Comparison of ENCODE assay signal across 20 cellular contexts in the genomic region with DNA sequence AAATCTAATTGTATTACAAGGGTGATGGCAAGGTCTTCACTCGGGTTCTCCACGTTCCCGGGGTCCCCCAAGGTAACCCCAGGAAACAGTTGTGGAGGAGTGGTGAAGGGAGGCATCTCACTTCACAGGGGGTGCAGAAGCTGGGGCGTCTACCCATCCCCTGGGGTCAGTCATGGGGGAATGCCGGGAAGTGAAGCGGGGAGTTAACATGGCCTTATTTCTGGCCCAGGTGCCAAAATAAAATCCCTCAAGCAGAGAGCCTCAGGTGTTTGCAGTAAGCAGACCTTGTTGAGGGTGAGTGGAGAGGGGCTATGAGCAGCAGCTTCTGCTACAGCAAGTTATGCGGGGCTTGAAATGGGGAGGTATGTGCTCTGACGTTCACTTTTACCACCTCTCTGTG. TPM values are rescaled to one million over a fixed set of nuclear protein-coding genes. Genes with fewer than 3 reads are reported as not detected.
"Had no signal": no experiment of that assay in that cellular context is flagged by ENCODE, and none has a peak within 500 bp of the region (broad histone marks: within the 10 kb centered on the region; RNA-seq: fewer than 3 reads in every experiment).

No MANE protein-coding gene starts in this region.

- H3K27ac ChIP-seq: adrenal gland, foreskin keratinocyte, stomach, testis had no signal

- H3K36me3 ChIP-seq: adrenal gland, stomach had no signal

- H3K4me3 Mint-ChIP-seq: activated naive CD4-positive, alpha-beta T cell treated with anti-CD3 and anti-CD28 coated beads, Interleukin-2, amount 10 ng/mL, durations not matched to agents 7 days and 5 days; memory B cell; natural killer cell treated with Interleukin-12 subunit alpha and Interleukin-12 subunit beta and Interleukin-15 and Interleukin-18, amount 100 ng/mL, for 72 hours had no signal

- ATAC-seq: foreskin keratinocyte; left ventricle myocardium superior; natural killer cell treated with Interleukin-12 subunit alpha and Interleukin-12 subunit beta and Interleukin-15 and Interleukin-18, amount 100 ng/mL, for 72 hours had no signal

- H3K4me1 ChIP-seq: adrenal gland, foreskin keratinocyte, testis had no signal

- H3K36me3 Mint-ChIP-seq: activated naive CD4-positive, alpha-beta T cell treated with anti-CD3 and anti-CD28 coated beads, Interleukin-2, amount 10 ng/mL, durations not matched to agents 7 days and 5 days; memory B cell; natural killer cell treated with Interleukin-12 subunit alpha and Interleukin-12 subunit beta and Interleukin-15 and Interleukin-18, amount 100 ng/mL, for 72 hours had no signal

- H3K4me3 ChIP-seq: adrenal gland, mucosa of descending colon, stomach, testis had no signal

- DNase-seq: activated CD4-positive, alpha-beta T cell treated with anti-CD3 and anti-CD28 coated beads for 1 hour; activated naive CD4-positive, alpha-beta T cell treated with anti-CD3 and anti-CD28 coated beads, Interleukin-2, amount 10 ng/mL, durations not matched to agents 7 days and 5 days; adrenal gland; cortex of kidney; effector CD8-positive, alpha-beta T cell; foreskin keratinocyte; glutamatergic neuron; kidney glomerular epithelial cell; left ventricle myocardium superior; occipital lobe; right cardiac atrium; stimulated activated CD4-positive, alpha-beta T cell treated with anti-CD3 and anti-CD28 coated beads, Interleukin-4, amount 100 ng/mL, for 4 hours; stimulated activated CD8-positive, alpha-beta memory T cell treated with anti-CD3 and anti-CD28 coated beads, Interleukin-4, amount 100 ng/mL, for 48 hours; stomach; T1000; testis had no signal

- H3K9me3 Mint-ChIP-seq: activated naive CD4-positive, alpha-beta T cell treated with anti-CD3 and anti-CD28 coated beads, Interleukin-2, amount 10 ng/mL, durations not matched to agents 7 days and 5 days; memory B cell; natural killer cell treated with Interleukin-12 subunit alpha and Interleukin-12 subunit beta and Interleukin-15 and Interleukin-18, amount 100 ng/mL, for 72 hours had no signal

- H3K4me1 Mint-ChIP-seq: memory B cell had no signal

- H3K9me3 ChIP-seq: adrenal gland, mucosa of descending colon, stomach, testis had no signal

- H3K27ac Mint-ChIP-seq: memory B cell; natural killer cell treated with Interleukin-12 subunit alpha and Interleukin-12 subunit beta and Interleukin-15 and Interleukin-18, amount 100 ng/mL, for 72 hours had no signal

- H3K27me3 ChIP-seq: adrenal gland, stomach, testis had no signal

RNA-seq across cellular contexts. Expression of a gene that starts 9.0 kb away (rescaled TPM):
- total RNA-seq: cardiac septum; left ventricle myocardium superior; natural killer cell treated with Interleukin-12 subunit alpha and Interleukin-12 subunit beta and Interleukin-15 and Interleukin-18, amount 100 ng/mL, for 72 hours; right cardiac atrium had no signal
- polyA plus RNA-seq: right cardiac atrium had no signal
